In the genomic region with DNA sequence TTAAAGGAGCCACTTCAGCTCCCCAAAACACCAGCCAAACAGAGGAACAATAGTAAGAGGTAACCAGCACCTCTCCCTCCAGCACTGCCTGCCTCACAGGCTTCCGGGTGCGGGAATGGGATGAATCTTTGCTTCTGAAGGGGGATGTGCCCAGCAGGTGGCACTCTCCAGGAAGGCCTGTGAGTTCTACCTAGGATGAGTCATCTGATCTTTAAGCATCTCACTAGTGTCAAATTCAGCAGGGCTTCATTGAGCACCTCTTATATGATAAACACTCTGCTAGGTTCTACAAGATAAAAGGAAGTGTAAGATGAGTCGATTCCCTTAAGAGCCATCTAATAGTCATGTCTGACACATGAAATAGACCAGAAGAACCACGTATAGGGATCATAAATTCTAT, we compare ENCODE assay signal across 7 cellular contexts.
DNase-seq lines count a peak whose midpoint lies in the region; ATAC-seq and TF ChIP-seq lines count a peak whose summit lies in the region.

No MANE protein-coding gene starts in this region.

- peak; percentile 28; the same call in 1 of the 2 replicates for TF ChIP-seq CTCF in KMS-11 (conservative IDR thresholded peaks at IDR 0.05; ENCODE audit: low read depth, low read length)
- TF ChIP-seq CTCF in SK-N-SH (IDR thresholded peaks at IDR 0.05): peak; percentile 62
- TF ChIP-seq CTCF in thyroid gland (IDR thresholded peaks at IDR 0.05): peak in 4 of 6 experiments; percentile 47 to 56 (median 50)

- H3K27me3 ChIP-seq in KMS-11 (ENCODE audit: insufficient read depth, low read depth) (no peaks in the 10 kb centered on the region), SK-N-SH (ENCODE audit: insufficient read depth) (no peaks in the 10 kb centered on the region), right cardiac atrium (ENCODE audit: control insufficient read depth, insufficient read depth) (no peaks in the 10 kb centered on the region), thyroid gland (no peaks in the 10 kb centered on the region)

- DNase-seq in EL (peak; percentile 44), SK-N-SH (peak; percentile 25), right cardiac atrium (peak in 2 of 3 donors; percentile 20 to 52), thyroid gland (peak; percentile 62 to 77)

- H3K4me3 ChIP-seq in KMS-11 (IDR thresholded peaks at IDR 0.05; ENCODE audit: insufficient read depth, low read depth, low read length): no peak overlapping the region
- H3K4me3 ChIP-seq in SK-N-SH (ENCODE audit: low read depth in 2 of 2, low read length in 1 of 2): no peak overlapping the region
- no peak overlapping the region for H3K4me3 ChIP-seq in right cardiac atrium (ENCODE audit: low read length)
- no peak overlapping the region for H3K4me3 ChIP-seq in thyroid gland (replicated peaks in 1 of 3)

- H3K9me2 ChIP-seq in SK-N-SH: no peaks in the 10 kb centered on the region

- no peak for TF ChIP-seq POLR2A in thyroid gland (IDR thresholded peaks at IDR 0.05)

- H3K9me3 ChIP-seq in SK-N-SH: no peaks in the 10 kb centered on the region
- H3K9me3 ChIP-seq in right cardiac atrium (ENCODE audit: control insufficient read depth, low read length): no peaks in the 10 kb centered on the region
- H3K9me3 ChIP-seq in thyroid gland: no peaks in the 10 kb centered on the region

- TF ChIP-seq EP300 in SK-N-SH (IDR thresholded peaks at IDR 0.05; ENCODE audit: borderline replicate concordance in 1 of 2, low read depth in 1 of 2, low read length in 1 of 2): no peak

- intact Hi-C loops in right cardiac atrium (cut with DNase I): loop anchor here in 2 of 4 donors (5.0 kb wide), 1 partner anchor 59 kb away; no protein-coding TSS in a partner anchor
- intact Hi-C loops in thyroid gland (cut with DNase I): loop anchor here (5.0 kb wide), 1 partner anchor 54 kb away; no protein-coding TSS in a partner anchor

- H3K4me2 ChIP-seq in KMS-11 (no peak overlapping the region), SK-N-SH (no peak overlapping the region)

- TF ChIP-seq RAD21 in SK-N-SH (IDR thresholded peaks at IDR 0.05; ENCODE audit: low read length): peak; percentile 31; the same call in 1 of the 2 replicates

- POLR2A ChIA-PET in SK-N-SH (lab: Yijun Ruan, JAX): no interaction called here

- peak in 1 of 2 donors; percentile 30 for ATAC-seq in right cardiac atrium
- ATAC-seq in HG03457 (IDR thresholded peaks at IDR 0.05; ENCODE audit: unreplicated experiment): no peak
- ATAC-seq in GM18861 (IDR thresholded peaks at IDR 0.05; ENCODE audit: unreplicated experiment): no peak

- H3K79me2 ChIP-seq in KMS-11 (ENCODE audit: insufficient read depth, low read depth) (no peaks in the 10 kb centered on the region), SK-N-SH (ENCODE audit: insufficient read depth) (no peaks in the 10 kb centered on the region)

- no peaks in the 10 kb centered on the region for H3K36me3 ChIP-seq in KMS-11 (ENCODE audit: insufficient read depth)
- peaks cover 5 to 16% of the 10 kb centered on the region in 2 experiments for H3K36me3 ChIP-seq in SK-N-SH (replicated peaks in 1 of 2; ENCODE audit: control insufficient read depth in 1 of 2, insufficient read depth in 2 of 2, low read length in 1 of 2)
- no peaks in the 10 kb centered on the region for H3K36me3 ChIP-seq in thyroid gland

- H3K27ac ChIP-seq in KMS-11 (no peak overlapping the region), SK-N-SH (ENCODE audit: low read depth in 2 of 2, low read length in 1 of 2) (no peak overlapping the region), right cardiac atrium (ENCODE audit: low read length) (no peak overlapping the region), thyroid gland (no peak overlapping the region)

- 84% methylated on average over 4 of the region's 4 CpGs for WGBS in SK-N-SH (ENCODE audit: low lambda C conversion rate)
- 80% methylated on average over 4 of the region's 4 CpGs for WGBS in right cardiac atrium
- 84 to 86% methylated on average over 4 of the region's 4 CpGs for WGBS in thyroid gland, 2 donors

- no peak overlapping the region for H3K9ac ChIP-seq in KMS-11
- no peak overlapping the region for H3K9ac ChIP-seq in SK-N-SH

- no peaks in the 10 kb centered on the region for H3F3A ChIP-seq in SK-N-SH (replicated peaks; ENCODE audit: insufficient read depth)

- H4K20me1 ChIP-seq in KMS-11 (ENCODE audit: insufficient read depth) (no peaks in the 10 kb centered on the region), SK-N-SH (ENCODE audit: insufficient read depth) (no peaks in the 10 kb centered on the region)

- CTCF ChIA-PET in SK-N-SH (lab: Yijun Ruan, JAX): interaction anchor here (0.9 to 1.2 kb wide), 2 partner anchors 23 to 25 kb away, joined by 3 to 4 read pairs; no protein-coding TSS in a partner anchor

- H3K4me1 ChIP-seq in KMS-11 (ENCODE audit: low read depth, poor library complexity, severe bottlenecking) (no peaks in the 10 kb centered on the region), SK-N-SH (ENCODE audit: control insufficient read depth in 1 of 2, insufficient read depth in 2 of 2, low read depth in 1 of 2, low read length in 1 of 2) (no peaks in the 10 kb centered on the region), right cardiac atrium (ENCODE audit: control insufficient read depth, insufficient read depth, low read length) (no peaks in the 10 kb centered on the region), thyroid gland (peaks cover 0 to 9% of the 10 kb centered on the region in 2 donors)

- H2AFZ ChIP-seq in KMS-11 (ENCODE audit: low read depth) (no peak overlapping the region), SK-N-SH (ENCODE audit: low read depth) (no peak overlapping the region)

TF ChIP-seq in SK-N-SH, 30 proteins besides CTCF, POLR2A, EP300 and RAD21:
- peak; percentile 52 for TF ChIP-seq SMC3 (IDR thresholded peaks at IDR 0.05; ENCODE audit: low read depth, low read length)
- no peak for TF ChIP-seq YY1 (IDR thresholded peaks at IDR 0.05; ENCODE audit: low read depth)
- TF ChIP-seq FOSL2 (IDR thresholded peaks at IDR 0.05; ENCODE audit: borderline replicate concordance, low read depth): peak; percentile 88; the same call in 1 of the 2 replicates
- no peak for TF ChIP-seq CHD2 (IDR thresholded peaks at IDR 0.05; ENCODE audit: low read length, partially characterized antibody)
- peak; percentile 67 for TF ChIP-seq JUND (IDR thresholded peaks at IDR 0.05)
